In genomic region chr20:17586250-17586649, GRCh38 we compare ENCODE assay signal across 24 cellular contexts. TPM values are rescaled to one million over a fixed set of nuclear protein-coding genes. Genes with fewer than 3 reads are reported as not detected.
A peak's percentile ranks its signal among the peaks of the same experiment; 100 is the strongest.
DNase-seq lines count a peak whose midpoint lies in the region; ATAC-seq and TF ChIP-seq lines count a peak whose summit lies in the region.
"Had no signal": no experiment of that assay in that cellular context is flagged by ENCODE, and none has a peak within 500 bp of the region (broad histone marks: within the 10 kb centered on the region; RNA-seq: fewer than 3 reads in every experiment).

No MANE protein-coding gene starts in this region.

- H3K4me2 ChIP-seq in osteoblast (ENCODE audit: insufficient read depth, low read length), result no peak overlapping the region

- TF ChIP-seq CTCF in WTC11 (IDR thresholded peaks at IDR 0.05), result no peak
- no peak for TF ChIP-seq CTCF in osteoblast (IDR thresholded peaks at IDR 0.05; ENCODE audit: extremely low read depth, low read depth, low read length)
- no peak for TF ChIP-seq CTCF in BE2C (IDR thresholded peaks at IDR 0.05; ENCODE audit: low read depth, low read length)

- peaks cover 8 to 47% (median 28%) of the 10 kb centered on the region in 4 donors for H3K4me1 Mint-ChIP-seq in CD4-positive, CD25-positive, alpha-beta regulatory T cell
- peaks cover 30% of the 10 kb centered on the region for H3K4me1 Mint-ChIP-seq in WTC11

- H2AFZ ChIP-seq in osteoblast (ENCODE audit: low read length), result no peak overlapping the region

- no peak overlapping the region for H3K9ac ChIP-seq in stomach smooth muscle (ENCODE audit: low read length in 2 of 2)

- H3K4me3 ChIP-seq in CD4-positive, CD25-positive, alpha-beta regulatory T cell (ENCODE audit: low read depth, low read length), result no peak overlapping the region
- H3K4me3 ChIP-seq in osteoblast (ENCODE audit: insufficient read depth, low read length) (no peak overlapping the region), stomach smooth muscle (ENCODE audit: low read length in 2 of 2) (peak overlapping the region; percentile 24 to 35), BE2C (ENCODE audit: low read depth, low read length) (no peak overlapping the region)
- H3K4me3 ChIP-seq: Peyer's patch had no signal

- no peak for DNase-seq in CD4-positive, CD25-positive, alpha-beta regulatory T cell
- no peak for DNase-seq in WTC11 (ENCODE audit: low spot score)
- DNase-seq in osteoblast (ENCODE audit: insufficient read length, low spot score, missing footprints), result peak; percentile 1
- DNase-seq in NCI-H1436 (lab: John Stamatoyannopoulos, UW), result no peak
- no peak for DNase-seq in BE2C
- no peak for DNase-seq in H4 (ENCODE audit: low spot score)
- DNase-seq: Caco-2; CD4-positive, alpha-beta T cell; DMS 273 treated with DMSO at 0.1 percent for 48 hours; DND-41; GOT3; MV-4-11; NCI-H1105 treated with DMSO at 0.1 percent for 48 hours; NCI-H1694; NCI-H2081; NCI-H2171; NCI-H524 treated with DMSO at 0.1 percent for 48 hours; NCI-H82; Peyer's patch had no signal

- no peaks in the 10 kb centered on the region for H3K9me3 ChIP-seq in CD4-positive, CD25-positive, alpha-beta regulatory T cell (ENCODE audit: control insufficient read depth in 2 of 2, low read length in 2 of 2)
- no peaks in the 10 kb centered on the region for H3K9me3 ChIP-seq in osteoblast (ENCODE audit: low read depth, low read length)
- H3K9me3 ChIP-seq in stomach smooth muscle (ENCODE audit: control insufficient read depth in 2 of 2, low read length in 2 of 2), result no peaks in the 10 kb centered on the region
- no peaks in the 10 kb centered on the region for H3K9me3 ChIP-seq in BE2C
- H3K9me3 ChIP-seq: Caco-2, Peyer's patch had no signal

- H3K36me3 ChIP-seq in CD4-positive, CD25-positive, alpha-beta regulatory T cell (ENCODE audit: control insufficient read depth, insufficient read depth, low read length), result no peaks in the 10 kb centered on the region
- H3K36me3 ChIP-seq in osteoblast (ENCODE audit: insufficient read depth, low read length) (peaks cover 8% of the 10 kb centered on the region), stomach smooth muscle (ENCODE audit: control insufficient read depth in 2 of 2, insufficient read depth in 2 of 2, low read length in 2 of 2) (peaks cover 0 to 2% of the 10 kb centered on the region in 2 donors), BE2C (peaks cover 5% of the 10 kb centered on the region)
- H3K36me3 ChIP-seq: Peyer's patch had no signal

- H3K36me3 Mint-ChIP-seq in CD4-positive, CD25-positive, alpha-beta regulatory T cell, result peaks cover 12% of the 10 kb centered on the region
- no peaks in the 10 kb centered on the region for H3K36me3 Mint-ChIP-seq in WTC11

- no peaks in the 10 kb centered on the region for H3K27me3 ChIP-seq in CD4-positive, CD25-positive, alpha-beta regulatory T cell (ENCODE audit: control insufficient read depth, insufficient read depth, low read length)
- H3K27me3 ChIP-seq in osteoblast (ENCODE audit: insufficient read depth, low read length) (no peaks in the 10 kb centered on the region), stomach smooth muscle (ENCODE audit: control insufficient read depth in 1 of 2, insufficient read depth in 2 of 2, low read length in 2 of 2) (no peaks in the 10 kb centered on the region), BE2C (no peaks in the 10 kb centered on the region)
- H3K27me3 ChIP-seq: Peyer's patch had no signal

- peaks cover 99% of the 10 kb centered on the region for H3K79me2 ChIP-seq in osteoblast (ENCODE audit: insufficient read depth, low read length)

- no peaks in the 10 kb centered on the region for H3K27me3 Mint-ChIP-seq in CD4-positive, CD25-positive, alpha-beta regulatory T cell
- no peaks in the 10 kb centered on the region for H3K27me3 Mint-ChIP-seq in WTC11 (ENCODE audit: low read depth)
- H3K27me3 Mint-ChIP-seq: CD4-positive, alpha-beta T cell; IgD-negative memory B cell had no signal

- peak overlapping the region in 2 of 3 donors; percentile 11 to 37 for H3K27ac Mint-ChIP-seq in CD4-positive, CD25-positive, alpha-beta regulatory T cell
- peak overlapping the region; percentile 15; the same call in 1 of the 2 replicates for H3K27ac Mint-ChIP-seq in WTC11
- H3K27ac Mint-ChIP-seq: CD4-positive, alpha-beta T cell; IgD-negative memory B cell had no signal

- ATAC-seq in CD4-positive, CD25-positive, alpha-beta regulatory T cell (ENCODE audit: low read depth in 2 of 2), result no peak
- no peak for ATAC-seq in WTC11
- no peak for ATAC-seq in HG03025 (IDR thresholded peaks at IDR 0.05; ENCODE audit: low FRiP score, unreplicated experiment)
- ATAC-seq: HCT116 had no signal

- H4K20me1 ChIP-seq in osteoblast (ENCODE audit: insufficient read depth, low read length), result peaks cover 92% of the 10 kb centered on the region

- POLR2A ChIA-PET in WTC11 (lab: Charles Lee), result no interaction called here

- H3K4me1 ChIP-seq in CD4-positive, CD25-positive, alpha-beta regulatory T cell (ENCODE audit: control insufficient read depth, insufficient read depth, low read length, poor library complexity, severe bottlenecking), result peaks cover 4% of the 10 kb centered on the region
- H3K4me1 ChIP-seq in osteoblast (ENCODE audit: insufficient read depth, low read length) (peaks cover 25% of the 10 kb centered on the region), stomach smooth muscle (ENCODE audit: control insufficient read depth, insufficient read depth, low read length) (peaks cover 18% of the 10 kb centered on the region), BE2C (no peaks in the 10 kb centered on the region)
- H3K4me1 ChIP-seq: Peyer's patch had no signal

- no peak overlapping the region for H3K4me3 Mint-ChIP-seq in CD4-positive, CD25-positive, alpha-beta regulatory T cell
- H3K4me3 Mint-ChIP-seq in WTC11, result no peak overlapping the region
- H3K4me3 Mint-ChIP-seq: CD4-positive, alpha-beta T cell; IgD-negative memory B cell had no signal

- CTCF ChIA-PET in WTC11 (lab: Charles Lee), result interaction anchor here (0.6 kb wide), 1 partner anchor 11 kb away, joined by 5 read pairs; no protein-coding TSS in a partner anchor

- no peaks in the 10 kb centered on the region for H3K9me3 Mint-ChIP-seq in CD4-positive, CD25-positive, alpha-beta regulatory T cell
- H3K9me3 Mint-ChIP-seq in WTC11, result no peaks in the 10 kb centered on the region
- H3K9me3 Mint-ChIP-seq: CD4-positive, alpha-beta T cell; IgD-negative memory B cell had no signal

- no peak overlapping the region for H3K27ac ChIP-seq in CD4-positive, CD25-positive, alpha-beta regulatory T cell (ENCODE audit: insufficient read depth, low read length, poor library complexity, severe bottlenecking)
- H3K27ac ChIP-seq in osteoblast (ENCODE audit: low read depth, low read length), result no peak overlapping the region
- H3K27ac ChIP-seq in stomach smooth muscle (ENCODE audit: low read length), result no peak overlapping the region
- H3K27ac ChIP-seq: Peyer's patch had no signal

TF ChIP-seq in WTC11, 78 proteins besides CTCF, POLR2A, EP300 and RAD21 (continues in another document):
- TF ChIP-seq SP1 (CRISPR knock-in tag; conservative IDR thresholded peaks at IDR 0.05), result no peak
- no peak for TF ChIP-seq NR1H2 (CRISPR knock-in tag; IDR thresholded peaks at IDR 0.05)
- no peak for TF ChIP-seq ZNF671 (CRISPR knock-in tag; IDR thresholded peaks at IDR 0.05)
- no peak for TF ChIP-seq PRDM15 (CRISPR knock-in tag; IDR thresholded peaks at IDR 0.05)

RNA-seq across cellular contexts. Expression of gene DSTN, which starts 16.4 kb away (rescaled TPM):
- total RNA-seq in CD4-positive, CD25-positive, alpha-beta regulatory T cell, result 50.6 TPM
- 100 to 1,000 TPM in 3 of 4 donors, 10 to 100 TPM in 1; 93.9 to 145 (median 116) TPM for polyA plus RNA-seq in CD4-positive, CD25-positive, alpha-beta regulatory T cell
- total RNA-seq in WTC11 (2021), result 145 to 153 TPM (median 149 TPM) in 3 replicates
- total RNA-seq in osteoblast, result 627 and 634 TPM in 2 replicates
- 211 TPM for polyA plus RNA-seq in BE2C (2012; ENCODE audit: insufficient read depth, insufficient read length, low read depth)
- total RNA-seq in H4 (2014; rRNA removed; shearing (Covaris generic)), result 289 and 303 TPM in 2 replicates

RNA-seq across cellular contexts. Expression of gene BFSP1, which starts 55.1 kb away (rescaled TPM):
- 0.39 TPM for total RNA-seq in CD4-positive, CD25-positive, alpha-beta regulatory T cell
- polyA plus RNA-seq in CD4-positive, CD25-positive, alpha-beta regulatory T cell, result under 1 TPM in 1 of 4 donors, not detected in 3; 0.12 TPM
- total RNA-seq in WTC11 (2021), result 1.9 to 3.0 TPM (median 2.7 TPM) in 3 replicates
- total RNA-seq in osteoblast, result 1.8 and 2.9 TPM in 2 replicates
- polyA plus RNA-seq in BE2C (2012; ENCODE audit: insufficient read depth, insufficient read length, low read depth), result 0.59 TPM
- total RNA-seq in H4 (2014; rRNA removed; shearing (Covaris generic)), result 8.2 and 12.3 TPM in 2 replicates
- total RNA-seq: OCI-LY7 had no signal
- polyA plus RNA-seq: IgD-negative memory B cell had no signal

Comparison
In these comparisons a context has a peak if more than half of its experiments do, and no peak if none do; other contexts are left out.
1. H3K4me3 ChIP-seq: peak in stomach smooth muscle (2 of 2); none in CD4-positive, CD25-positive, alpha-beta regulatory T cell (single experiment), osteoblast (single experiment) and BE2C (single experiment).